Comparison of ENCODE assay signal across 11 cellular contexts in the genomic region with DNA sequence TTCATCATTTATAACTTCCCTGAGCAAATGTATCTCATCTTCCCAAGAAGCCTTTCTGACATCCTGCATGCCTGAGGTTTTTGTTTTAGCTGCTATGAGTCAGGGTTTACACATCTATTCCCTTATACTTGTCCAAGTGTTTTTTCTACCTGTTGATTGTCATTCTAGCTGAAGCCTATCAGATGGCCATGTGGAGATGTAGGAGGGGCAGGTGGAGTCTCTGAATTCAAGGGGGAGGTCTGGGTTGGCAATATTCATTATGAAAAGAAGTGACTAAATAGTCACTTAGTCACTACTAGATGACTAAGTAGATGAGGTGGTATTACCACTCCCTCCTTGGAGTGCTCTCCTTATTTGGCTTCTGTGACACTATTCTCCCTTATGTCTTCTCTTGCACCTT. TPM values are rescaled to one million over a fixed set of nuclear protein-coding genes. Genes with fewer than 3 reads are reported as not detected.
A peak's percentile ranks its signal among the peaks of the same experiment; 100 is the strongest.
DNase-seq lines count a peak whose midpoint lies in the region; ATAC-seq and TF ChIP-seq lines count a peak whose summit lies in the region.
"Had no signal": no experiment of that assay in that cellular context is flagged by ENCODE, and none has a peak within 500 bp of the region (broad histone marks: within the 10 kb centered on the region; RNA-seq: fewer than 3 reads in every experiment).

No MANE protein-coding gene starts in this region.

- H3K56ac ChIP-seq in mesendoderm (ENCODE audit: low read length): no peak overlapping the region

- intact Hi-C loops in Calu3 (cut with micrococcal nuclease; ENCODE audit: unreplicated experiment): no loop called here

- H3K9me3 Mint-ChIP-seq in Calu3 (ENCODE audit: low read depth, unreplicated experiment): peaks cover 2% of the 10 kb centered on the region
- H3K9me3 Mint-ChIP-seq: nephron progenitor cell had no signal

- POLR2A ChIA-PET in HEK293 (lab: Yijun Ruan, JAX): no interaction called here

- H3K4me3 Mint-ChIP-seq in Calu3 (ENCODE audit: low read depth, unreplicated experiment): no peak overlapping the region
- H3K4me3 Mint-ChIP-seq: nephron progenitor cell had no signal

- H2BK120ac ChIP-seq in mesendoderm (ENCODE audit: low read depth, low read length): no peak overlapping the region

- no peaks in the 10 kb centered on the region for H3K27me3 ChIP-seq in mesendoderm (ENCODE audit: insufficient read depth, low read length, poor library complexity)

- no peak overlapping the region for H3K4ac ChIP-seq in mesendoderm (ENCODE audit: low read depth, low read length)

- H3K27ac ChIP-seq in HEK293 (ENCODE audit: extremely low read depth, low read depth, low read length): no peak overlapping the region
- no peak overlapping the region for H3K27ac ChIP-seq in mesendoderm (ENCODE audit: low read depth, low read length)
- H3K27ac ChIP-seq: thoracic aorta had no signal

- H3K36me3 Mint-ChIP-seq in Calu3 (ENCODE audit: insufficient read depth, unreplicated experiment): no peaks in the 10 kb centered on the region

- peak overlapping the region; percentile 69 for H3K27ac Mint-ChIP-seq in Calu3 (ENCODE audit: unreplicated experiment)
- H3K27ac Mint-ChIP-seq: nephron progenitor cell had no signal

- H2BK15ac ChIP-seq in mesendoderm (replicated peaks; ENCODE audit: low read depth): no peak overlapping the region

- no peak overlapping the region for H3K23ac ChIP-seq in mesendoderm (ENCODE audit: low read length)

- BruUV-seq in Calu3 (replicated peaks; lab: Mats Ljungman, UMichigan): no TSS peak

- H3K9ac ChIP-seq in mesendoderm (ENCODE audit: low read length): no peak overlapping the region

- H3K4me3 ChIP-seq in HEK293 (ENCODE audit: low read depth, low read length): no peak overlapping the region
- no peak overlapping the region for H3K4me3 ChIP-seq in mesendoderm (ENCODE audit: low read length)
- H3K4me3 ChIP-seq: thoracic aorta had no signal

- peaks cover 34% of the 10 kb centered on the region for H3K4me1 Mint-ChIP-seq in Calu3 (ENCODE audit: low read depth, unreplicated experiment)

- DNase-seq in Calu3 (peak; percentile 65), amniotic epithelial cell (ENCODE audit: low read depth) (peak; percentile 65), mesendoderm (peak; percentile 2), NCI-H1417 treated with DMSO at 0.1 percent for 48 hours (lab: John Stamatoyannopoulos, UW) (no peak)
- DNase-seq: NCI-H1930, nephron progenitor cell had no signal

- H4K8ac ChIP-seq in mesendoderm (ENCODE audit: low read depth, low read length): no peak overlapping the region

- no peaks in the 10 kb centered on the region for H3K79me2 ChIP-seq in mesendoderm (ENCODE audit: control insufficient read depth, insufficient read depth, low read length)

- H3K4me2 ChIP-seq in mesendoderm (ENCODE audit: low read length): no peak overlapping the region

- H2BK5ac ChIP-seq in mesendoderm (ENCODE audit: low read length): no peak overlapping the region

- H3K4me1 ChIP-seq in HEK293 (ENCODE audit: control insufficient read depth, insufficient read depth, low read length) (no peaks in the 10 kb centered on the region), mesendoderm (ENCODE audit: control insufficient read depth, low read depth, low read length) (peaks cover 4% of the 10 kb centered on the region)

- H3K79me1 ChIP-seq in mesendoderm (ENCODE audit: low read length): no peaks in the 10 kb centered on the region

- CTCF ChIA-PET in Calu3 (lab: Charles Lee) (interaction anchor here (0.6 to 1.4 kb wide), 6 partner anchors 9 to 286 kb away, joined by 3 to 4 read pairs (median 3); no protein-coding TSS in a partner anchor), HEK293 (lab: Yijun Ruan, JAX) (interaction anchor here (0.5 to 1.9 kb wide), 3 partner anchors 9 to 206 kb away, joined by 3 to 6 read pairs (median 4); no protein-coding TSS in a partner anchor)

- H4K5ac ChIP-seq in mesendoderm (ENCODE audit: low read length): no peak overlapping the region

- H2AK5ac ChIP-seq in mesendoderm (ENCODE audit: low read length): no peak overlapping the region

- no peaks in the 10 kb centered on the region for H3K36me3 ChIP-seq in HEK293 (ENCODE audit: control insufficient read depth in 2 of 2, insufficient read depth in 1 of 2, low read length in 2 of 2)
- no peaks in the 10 kb centered on the region for H3K36me3 ChIP-seq in mesendoderm (ENCODE audit: control insufficient read depth, insufficient read depth, low read length)
- H3K36me3 ChIP-seq: thoracic aorta had no signal

- ATAC-seq in HG03108 (IDR thresholded peaks at IDR 0.05; ENCODE audit: unreplicated experiment) (no peak), GM21619 (IDR thresholded peaks at IDR 0.05; ENCODE audit: unreplicated experiment) (no peak), HG02759 (IDR thresholded peaks at IDR 0.05; ENCODE audit: unreplicated experiment) (no peak)

- no peaks in the 10 kb centered on the region for H3K27me3 Mint-ChIP-seq in Calu3 (ENCODE audit: unreplicated experiment)

- no peak for TF ChIP-seq CTCF in Calu3 (IDR thresholded peaks at IDR 0.05; ENCODE audit: unreplicated experiment)
- TF ChIP-seq CTCF in HEK293 (tag by site-specific recombination; IDR thresholded peaks at IDR 0.05): no peak

- H3K18ac ChIP-seq in mesendoderm (ENCODE audit: low read length): no peak overlapping the region

- no peaks in the 10 kb centered on the region for H3K9me3 ChIP-seq in HEK293 (ENCODE audit: control insufficient read depth, insufficient read depth, low read depth, low read length)
- H3K9me3 ChIP-seq: thoracic aorta had no signal

TF ChIP-seq in HEK293, 187 proteins besides CTCF, POLR2A, EP300 and RAD21:
- TF ChIP-seq ZNF426 (tag by site-specific recombination; IDR thresholded peaks at IDR 0.05): no peak
- TF ChIP-seq ZNF501 (tag by site-specific recombination; IDR thresholded peaks at IDR 0.05): 0 out of 2 replicates have a peak, but pooled peaks have one; percentile 23
- 0 out of 2 replicates have a peak, but pooled peaks have one; percentile 22 for TF ChIP-seq KLF8 (tag by site-specific recombination; IDR thresholded peaks at IDR 0.05)
- TF ChIP-seq ZNF133 (tag by site-specific recombination; IDR thresholded peaks at IDR 0.05): no peak
- 0 out of 2 replicates have a peak, but pooled peaks have one; percentile 30 for TF ChIP-seq ZNF362 (tag by site-specific recombination; IDR thresholded peaks at IDR 0.05)
- TF ChIP-seq PRDM10 (tag by site-specific recombination; IDR thresholded peaks at IDR 0.05): 0 out of 2 replicates have a peak, but pooled peaks have one; percentile 18
- TF ChIP-seq KLF17 (tag by site-specific recombination; IDR thresholded peaks at IDR 0.05): peak; percentile 65; the same call in 1 of the 2 replicates
- 0 out of 2 replicates have a peak, but pooled peaks have one; percentile 26 for TF ChIP-seq ZNF184 (tag by site-specific recombination; IDR thresholded peaks at IDR 0.05)
- 0 out of 2 replicates have a peak, but pooled peaks have one; percentile 25 for TF ChIP-seq SP7 (tag by site-specific recombination; IDR thresholded peaks at IDR 0.05)
- TF ChIP-seq ZNF629 (tag by site-specific recombination; IDR thresholded peaks at IDR 0.05): peak; percentile 34; the same call in 1 of the 2 replicates
- peak; percentile 91 for TF ChIP-seq SCRT2 (tag by site-specific recombination; IDR thresholded peaks at IDR 0.05)

RNA-seq across cellular contexts. Expression of gene XCL1, which starts 52.4 kb away (rescaled TPM):
- not detected in 2 replicates for total RNA-seq in Calu3 (2022)
- polyA plus RNA-seq in mesendoderm (2013, experiment 1 of 2): 0.13 TPM
- polyA plus RNA-seq in mesendoderm (2013, experiment 2 of 2): 0.17 TPM
